8 cellular contexts compared by ENCODE assay signal in the genomic region with DNA sequence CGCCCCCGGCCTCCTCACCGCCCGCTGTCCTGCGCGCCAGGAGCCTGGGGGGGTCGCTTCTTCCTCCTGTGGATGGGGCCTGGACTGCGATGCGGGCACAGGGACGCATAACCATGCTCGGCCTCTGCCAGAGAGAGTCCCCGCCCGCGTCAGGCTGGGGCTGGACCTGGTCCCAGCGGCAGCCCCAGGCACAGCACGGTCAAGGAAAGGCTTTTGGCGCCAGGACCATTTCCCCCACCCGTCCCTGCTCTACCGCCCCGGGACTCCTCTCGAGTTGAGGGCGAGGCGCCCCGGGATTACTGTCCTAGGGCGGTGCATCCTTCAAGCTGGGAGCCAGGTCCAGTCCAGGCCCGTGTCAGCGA. TPM values are rescaled to one million over a fixed set of nuclear protein-coding genes. Genes with fewer than 3 reads are reported as not detected.
DNase-seq lines count a peak whose midpoint lies in the region; ATAC-seq, FAIRE-seq and TF ChIP-seq lines count a peak whose summit lies in the region.

No MANE protein-coding gene starts in this region.

- no peaks in the 10 kb centered on the region; the same call in 1 of the 2 replicates for H3K4me1 ChIP-seq in HUES64 (ENCODE audit: insufficient read depth, low read length)
- H3K4me1 ChIP-seq in mammary epithelial cell (ENCODE audit: insufficient read depth, low read length): peaks cover 27% of the 10 kb centered on the region

- intact Hi-C loops in mammary epithelial cell (cut with micrococcal nuclease): loop anchor here (2.0 kb wide), 1 partner anchor 77 kb away; no protein-coding TSS in a partner anchor

- H3K27ac Mint-ChIP-seq in mesothelial cell of epicardium: peak overlapping the region; percentile 43

- H3K4me3 ChIP-seq in HUES64 (ENCODE audit: low read length) (peak overlapping the region; percentile 61), mammary epithelial cell (replicated peaks in 1 of 3; ENCODE audit: insufficient read depth in 1 of 3, low read depth in 2 of 3, low read length in 3 of 3) (peak overlapping the region; percentile 51 to 75 (median 63))

- H4K20me1 ChIP-seq in mammary epithelial cell (ENCODE audit: insufficient read depth, low read length): no peaks in the 10 kb centered on the region

- peaks cover 8% of the 10 kb centered on the region for H3K79me2 ChIP-seq in mammary epithelial cell (ENCODE audit: insufficient read depth, low read length)

- dilution Hi-C loops in mammary epithelial cell (cut with HindIII; ENCODE audit: low sequenced_read_pairs): no loop called here

- H3K4me2 ChIP-seq in mammary epithelial cell (ENCODE audit: insufficient read depth, low read depth, low read length): peak overlapping the region; percentile 95

- CTCF ChIA-PET in mammary epithelial cell (lab: Charles Lee; ENCODE audit: low non-redundant PET): no interaction called here

- no peaks in the 10 kb centered on the region for H3K9me3 Mint-ChIP-seq in mesothelial cell of epicardium

- WGBS in HUES64: 1% methylated on average over 24 of the region's 27 CpGs
- no CpG with 5 or more reads among the region's 27 CpGs for WGBS in mammary epithelial cell (ENCODE audit: low coverage, missing lambda C conversion rate)

- H3K36me3 ChIP-seq in HUES64 (ENCODE audit: insufficient read depth, low read length) (peaks cover 8% of the 10 kb centered on the region), mammary epithelial cell (ENCODE audit: insufficient read depth, low read length) (no peaks in the 10 kb centered on the region)

- DNase-seq in GM12892 (ENCODE audit: insufficient read length) (no peak), mammary epithelial cell (no peak), mesothelial cell of epicardium (ENCODE audit: low spot score in 2 of 2, unreplicated experiment in 2 of 2) (no peak), amniotic stem cell (lab: John Stamatoyannopoulos, UW) (no peak), DMS114 treated with DMSO at 0.1 percent for 48 hours (lab: John Stamatoyannopoulos, UW; ENCODE audit: unreplicated experiment) (no peak)
- DNase-seq in activated naive CD4-positive, alpha-beta T cell treated with anti-CD3 and anti-CD28 coated beads, Interleukin-2, amount 50 U/mL, for 16 hours: no peak

- peak; percentile 67 for FAIRE-seq in GM12892 (lab: Jason Lieb, UNC)

- H3K4me3 Mint-ChIP-seq in mesothelial cell of epicardium: peak overlapping the region; percentile 79

- no peaks in the 10 kb centered on the region for H3K9me3 ChIP-seq in HUES64 (ENCODE audit: insufficient read depth, low read depth, low read length)
- H3K9me3 ChIP-seq in mammary epithelial cell (replicated peaks; ENCODE audit: insufficient read depth, low read length): no peaks in the 10 kb centered on the region

- H2AFZ ChIP-seq in mammary epithelial cell (ENCODE audit: low read depth, low read length): peak overlapping the region; percentile 85

- in situ Hi-C loops in mammary epithelial cell (cut with MboI; ENCODE audit: low sequenced_read_pairs in 2 of 2): loop anchor here in 1 of 2 donors (5.0 kb wide), 1 partner anchor 91 kb away; a partner anchor contains a TSS

- no peak for ATAC-seq in HG02938 (IDR thresholded peaks at IDR 0.05; ENCODE audit: unreplicated experiment)

- H3K9ac ChIP-seq in HUES64 (ENCODE audit: low read depth, low read length) (peak overlapping the region; percentile 90), mammary epithelial cell (ENCODE audit: insufficient read depth, low read length) (peak overlapping the region; percentile 28)

- peaks cover 7% of the 10 kb centered on the region for H3K36me3 Mint-ChIP-seq in mesothelial cell of epicardium

- no peak for TF ChIP-seq CTCF in mammary epithelial cell (conservative IDR thresholded peaks at IDR 0.05 in 1 of 2, IDR thresholded peaks at IDR 0.05 in 1 of 2; ENCODE audit: extremely low read depth in 1 of 2, insufficient read depth in 1 of 2, low read depth in 1 of 2, low read length in 2 of 2)
- no peak for TF ChIP-seq CTCF in mesothelial cell of epicardium (IDR thresholded peaks at IDR 0.05; ENCODE audit: unreplicated experiment)

- no TSS peak for BruUV-seq in mammary epithelial cell (replicated peaks; lab: Mats Ljungman, UMichigan)

- H3K27me3 Mint-ChIP-seq in mesothelial cell of epicardium (ENCODE audit: low read depth): no peaks in the 10 kb centered on the region

- H3K27ac ChIP-seq in HUES64 (ENCODE audit: low read depth, low read length) (peak overlapping the region; percentile 97; the same call in 1 of the 2 replicates), mammary epithelial cell (ENCODE audit: insufficient read depth, low read depth, low read length) (peak overlapping the region; percentile 17)

- TF ChIP-seq POLR2A in GM12892 (IDR thresholded peaks at IDR 0.05; ENCODE audit: low read depth, low read length): no peak

- H3K27me3 ChIP-seq in HUES64 (ENCODE audit: insufficient read depth, low read length) (peaks cover 5% of the 10 kb centered on the region; the same call in 1 of the 2 replicates), mammary epithelial cell (ENCODE audit: insufficient read depth, low read length) (no peaks in the 10 kb centered on the region)

- H3K4me1 Mint-ChIP-seq in mesothelial cell of epicardium: peaks cover 17% of the 10 kb centered on the region

RNA-seq across cellular contexts. Expression of a gene that starts 0.4 kb away (rescaled TPM):
- 4.8 TPM for polyA plus RNA-seq in GM12892 (2012; ENCODE audit: missing spikeins)
- 7.1 TPM for polyA plus RNA-seq in HUES64 (2013, experiment 1 of 2)
- polyA plus RNA-seq in HUES64 (2013, experiment 2 of 2): 11.2 TPM
- total RNA-seq in mammary epithelial cell: 10 to 100 TPM in 1 of 2 donors, under 1 TPM in 1; 0.83 to 10.7 TPM
- polyA plus RNA-seq in mammary epithelial cell: 3.6 TPM
- not detected for polyA minus RNA-seq in mammary epithelial cell
- total RNA-seq in mesothelial cell of epicardium: 18.4 to 19.8 TPM (median 19.2 TPM) in 3 replicates

RNA-seq across cellular contexts. Expression of a gene that starts 7.7 kb away (rescaled TPM):
- polyA plus RNA-seq in GM12892 (2012; ENCODE audit: missing spikeins): 189 TPM
- 255 TPM for polyA plus RNA-seq in HUES64 (2013, experiment 1 of 2)
- polyA plus RNA-seq in HUES64 (2013, experiment 2 of 2): 239 TPM
- 100 to 1,000 TPM in 1 of 2 donors, 10 to 100 TPM in 1; 51.5 to 181 TPM for total RNA-seq in mammary epithelial cell
- 276 TPM for polyA plus RNA-seq in mammary epithelial cell
- polyA minus RNA-seq in mammary epithelial cell: 144 TPM
- 80.5 to 89.8 TPM (median 81.2 TPM) in 3 replicates for total RNA-seq in mesothelial cell of epicardium

RNA-seq across cellular contexts. Expression of a gene that starts 7.8 kb away (rescaled TPM):
- 29.7 TPM for polyA plus RNA-seq in GM12892 (2012; ENCODE audit: missing spikeins)
- polyA plus RNA-seq in HUES64 (2013, experiment 1 of 2): 8.9 TPM
- 9.2 TPM for polyA plus RNA-seq in HUES64 (2013, experiment 2 of 2)
- 10 to 100 TPM; 10.3 to 21.4 TPM for total RNA-seq in mammary epithelial cell
- polyA plus RNA-seq in mammary epithelial cell: 17.4 TPM
- polyA minus RNA-seq in mammary epithelial cell: not detected
- 28.3 to 31.8 TPM (median 30.3 TPM) in 3 replicates for total RNA-seq in mesothelial cell of epicardium

RNA-seq across cellular contexts. Expression of a gene that starts 40.1 kb away (rescaled TPM):
- 44.8 TPM for polyA plus RNA-seq in GM12892 (2012; ENCODE audit: missing spikeins)
- polyA plus RNA-seq in HUES64 (2013, experiment 1 of 2): 124 TPM
- polyA plus RNA-seq in HUES64 (2013, experiment 2 of 2): 117 TPM
- 100 to 1,000 TPM; 114 to 201 TPM for total RNA-seq in mammary epithelial cell
- polyA plus RNA-seq in mammary epithelial cell: 222 TPM
- polyA minus RNA-seq in mammary epithelial cell: 285 TPM
- 85.4 to 87.2 TPM (median 87.0 TPM) in 3 replicates for total RNA-seq in mesothelial cell of epicardium

RNA-seq across cellular contexts. Expression of a gene that starts 46.4 kb away (rescaled TPM):
- 26.0 TPM for polyA plus RNA-seq in GM12892 (2012; ENCODE audit: missing spikeins)
- 10.9 TPM for polyA plus RNA-seq in HUES64 (2013, experiment 1 of 2)
- polyA plus RNA-seq in HUES64 (2013, experiment 2 of 2): 13.5 TPM
- total RNA-seq in mammary epithelial cell (10 to 100 TPM in 1 of 2 donors, 1 to 10 TPM in 1; 6.1 to 10.0 TPM), mesothelial cell of epicardium (13.5 to 16.1 TPM (median 14.1 TPM) in 3 replicates)
- polyA plus RNA-seq in mammary epithelial cell: 8.1 TPM
- 48.7 TPM for polyA minus RNA-seq in mammary epithelial cell
